15 cellular contexts compared by ENCODE assay signal in the genomic region with DNA sequence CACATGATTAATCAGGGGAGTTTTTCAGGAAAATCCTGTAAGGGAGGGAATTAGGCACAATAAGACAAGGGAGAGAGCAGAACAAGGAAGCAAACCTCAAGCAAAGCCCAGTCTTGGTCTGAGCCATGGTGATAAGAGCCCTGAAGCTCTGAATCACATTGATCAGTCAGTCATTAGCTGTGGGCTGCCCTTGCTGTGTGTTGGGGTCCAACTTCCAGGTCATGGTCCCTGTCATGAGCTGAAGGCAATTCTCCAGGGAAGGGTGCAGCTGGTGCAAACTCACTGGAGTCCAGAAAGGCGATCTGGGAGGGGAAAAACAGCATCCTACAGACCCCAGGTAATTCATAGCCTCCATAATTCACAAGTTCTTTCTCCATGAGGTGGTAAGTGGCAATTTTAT.
DNase-seq lines count a peak whose midpoint lies in the region; ATAC-seq and TF ChIP-seq lines count a peak whose summit lies in the region.
"Had no signal": no experiment of that assay in that cellular context is flagged by ENCODE, and none has a peak within 500 bp of the region (broad histone marks: within the 10 kb centered on the region; RNA-seq: fewer than 3 reads in every experiment).

No MANE protein-coding gene starts in this region.

- peaks cover 3% of the 10 kb centered on the region in 2 donors for H3K9me3 ChIP-seq in right atrium auricular region
- peaks cover 4% of the 10 kb centered on the region for H3K9me3 ChIP-seq in left ventricle myocardium inferior (replicated peaks)

- H3K4me3 ChIP-seq in right atrium auricular region = no peak overlapping the region
- H3K4me3 ChIP-seq in left ventricle myocardium inferior = no peak overlapping the region
- H3K4me3 ChIP-seq in epithelial cell of esophagus (ENCODE audit: low read length) = no peak overlapping the region
- H3K4me3 ChIP-seq: GM12878, GM23338 had no signal

- TF ChIP-seq CTCF in right atrium auricular region (IDR thresholded peaks at IDR 0.05) (no peak), left ventricle myocardium inferior (IDR thresholded peaks at IDR 0.05; ENCODE audit: borderline replicate concordance) (no peak), epithelial cell of esophagus (IDR thresholded peaks at IDR 0.05; ENCODE audit: insufficient read depth, low read depth, low read length, missing control alignments) (no peak), osteocyte (IDR thresholded peaks at IDR 0.05) (no peak)

- H3K36me3 Mint-ChIP-seq in osteocyte (ENCODE audit: unreplicated experiment) = no peaks in the 10 kb centered on the region
- no peaks in the 10 kb centered on the region for H3K36me3 Mint-ChIP-seq in activated naive CD8-positive, alpha-beta T cell treated with anti-CD3 and anti-CD28 coated beads, Interleukin-2, amount 50 U/mL, for 24 hours (ENCODE audit: low read depth)

- peaks cover 9% of the 10 kb centered on the region for H3K27me3 Mint-ChIP-seq in osteocyte (ENCODE audit: unreplicated experiment)
- peaks cover 24% of the 10 kb centered on the region for H3K27me3 Mint-ChIP-seq in activated naive CD8-positive, alpha-beta T cell treated with anti-CD3 and anti-CD28 coated beads, Interleukin-2, amount 50 U/mL, for 24 hours

- ATAC-seq in activated naive CD8-positive, alpha-beta T cell treated with anti-CD3 and anti-CD28 coated beads, Interleukin-2, amount 50 U/mL, for 24 hours = no peak
- ATAC-seq: GM12878, GM23338 had no signal

- intact Hi-C loops in left ventricle myocardium inferior (cut with micrococcal nuclease) = no loop called here

- peaks cover 3% of the 10 kb centered on the region for H3K9me3 Mint-ChIP-seq in osteocyte (ENCODE audit: unreplicated experiment)
- H3K9me3 Mint-ChIP-seq in activated naive CD8-positive, alpha-beta T cell treated with anti-CD3 and anti-CD28 coated beads, Interleukin-2, amount 50 U/mL, for 24 hours = peaks cover 4% of the 10 kb centered on the region
- H3K9me3 Mint-ChIP-seq: CD4-positive, alpha-beta T cell had no signal

- no peak overlapping the region for H3K27ac ChIP-seq in right atrium auricular region
- H3K27ac ChIP-seq in left ventricle myocardium inferior (replicated peaks) = no peak overlapping the region

- DNase-seq in right atrium auricular region (ENCODE audit: low spot score) (peak; percentile 34), left ventricle myocardium inferior (no peak), epithelial cell of esophagus (ENCODE audit: low read depth) (peak; percentile 55), osteocyte (ENCODE audit: extremely low spot score, unreplicated experiment) (peak; percentile 59), hypothalamus (lab: John Stamatoyannopoulos, UW) (no peak), NCI-H1092 treated with DMSO at 0.1 percent for 48 hours (lab: John Stamatoyannopoulos, UW) (no peak)
- DNase-seq in activated naive CD8-positive, alpha-beta T cell treated with anti-CD3 and anti-CD28 coated beads, Interleukin-2, amount 50 U/mL, for 24 hours = no peak
- DNase-seq: C1 segment of cervical spinal cord; Calu3; CD4-positive, alpha-beta T cell; DMS 273 treated with DMSO at 0.1 percent for 48 hours; H7 had no signal

- H3K27me3 ChIP-seq in right atrium auricular region = no peaks in the 10 kb centered on the region
- peaks cover 31% of the 10 kb centered on the region for H3K27me3 ChIP-seq in left ventricle myocardium inferior (ENCODE audit: low read depth)

- H3K4me1 ChIP-seq in right atrium auricular region (no peaks in the 10 kb centered on the region), left ventricle myocardium inferior (no peaks in the 10 kb centered on the region)

- no peaks in the 10 kb centered on the region for H3K36me3 ChIP-seq in right atrium auricular region
- H3K36me3 ChIP-seq in left ventricle myocardium inferior = no peaks in the 10 kb centered on the region

- no peaks in the 10 kb centered on the region for H3K4me1 Mint-ChIP-seq in osteocyte (ENCODE audit: unreplicated experiment)
- no peaks in the 10 kb centered on the region for H3K4me1 Mint-ChIP-seq in activated naive CD8-positive, alpha-beta T cell treated with anti-CD3 and anti-CD28 coated beads, Interleukin-2, amount 50 U/mL, for 24 hours
- H3K4me1 Mint-ChIP-seq: B cell, GM23338 had no signal

- H3K27ac Mint-ChIP-seq in osteocyte (ENCODE audit: unreplicated experiment) = no peak overlapping the region
- no peak overlapping the region for H3K27ac Mint-ChIP-seq in activated naive CD8-positive, alpha-beta T cell treated with anti-CD3 and anti-CD28 coated beads, Interleukin-2, amount 50 U/mL, for 24 hours
- H3K27ac Mint-ChIP-seq: B cell; CD4-positive, alpha-beta T cell; GM23338 had no signal

- H3K4me3 Mint-ChIP-seq in osteocyte (ENCODE audit: unreplicated experiment) = no peak overlapping the region
- no peak overlapping the region for H3K4me3 Mint-ChIP-seq in activated naive CD8-positive, alpha-beta T cell treated with anti-CD3 and anti-CD28 coated beads, Interleukin-2, amount 50 U/mL, for 24 hours
- H3K4me3 Mint-ChIP-seq: B cell; CD4-positive, alpha-beta T cell; GM23338 had no signal

Comparison
In these comparisons a context has a peak if more than half of its experiments do, and no peak if none do; other contexts are left out.
1. DNase-seq: peak in right atrium auricular region (single experiment), epithelial cell of esophagus (single experiment) and osteocyte (single experiment); none in left ventricle myocardium inferior (single experiment), hypothalamus (0 of 51), NCI-H1092 treated with DMSO at 0.1 percent for 48 hours (single experiment) and activated naive CD8-positive, alpha-beta T cell treated with anti-CD3 and anti-CD28 coated beads, Interleukin-2, amount 50 U/mL, for 24 hours (single experiment).